ENCODE assay signal across 11 cellular contexts in genomic region chr2:232300894-232301387, GRCh38.
DNase-seq lines count a peak whose midpoint lies in the region; ATAC-seq and TF ChIP-seq lines count a peak whose summit lies in the region.
"Had no signal": no experiment of that assay in that cellular context is flagged by ENCODE, and none has a peak within 500 bp of the region (broad histone marks: within the 10 kb centered on the region; RNA-seq: fewer than 3 reads in every experiment).

No MANE protein-coding gene starts in this region.

- no peak overlapping the region for H3K4me3 Mint-ChIP-seq in activated CD4-positive, alpha-beta memory T cell treated with anti-CD3 and anti-CD28 coated beads for 36 hours

- no peaks in the 10 kb centered on the region for H3K27me3 ChIP-seq in tibial nerve

- H3K36me3 ChIP-seq in tibial nerve: peaks cover 0 to 81% (median 6%) of the 10 kb centered on the region in 3 donors

- ATAC-seq in left colon (peak; percentile 95), GM18861 (IDR thresholded peaks at IDR 0.05; ENCODE audit: unreplicated experiment) (no peak), GM21723 (IDR thresholded peaks at IDR 0.05; ENCODE audit: unreplicated experiment) (no peak)

- 78 to 86% methylated on average over 6 of the region's 6 CpGs for WGBS in tibial nerve, 2 donors

- peak; percentile 10 for DNase-seq in CD1c-positive myeloid dendritic cell (ENCODE audit: extremely low spot score)
- peak; percentile 88 for DNase-seq in HT-29 (ENCODE audit: low spot score)
- peak; percentile 14 for DNase-seq in amniotic epithelial cell (ENCODE audit: low read depth)
- no peak for DNase-seq in left colon
- no peak for DNase-seq in tibial nerve (ENCODE audit: low spot score in 2 of 2)
- DNase-seq in activated CD4-positive, alpha-beta memory T cell treated with anti-CD3 and anti-CD28 coated beads for 36 hours: no peak
- DNase-seq: activated CD8-positive, alpha-beta memory T cell treated with anti-CD3 and anti-CD28 coated beads for 24 hours; anterior cingulate cortex; NCI-H526 had no signal

- H3K27ac ChIP-seq in tibial nerve: no peak overlapping the region

- no peak overlapping the region for H3K27ac Mint-ChIP-seq in activated CD4-positive, alpha-beta memory T cell treated with anti-CD3 and anti-CD28 coated beads for 36 hours

- H3K36me3 Mint-ChIP-seq in activated CD4-positive, alpha-beta memory T cell treated with anti-CD3 and anti-CD28 coated beads for 36 hours: peaks cover 6% of the 10 kb centered on the region

- no peak for TF ChIP-seq CTCF in tibial nerve (IDR thresholded peaks at IDR 0.05)

- no peaks in the 10 kb centered on the region for H3K4me1 Mint-ChIP-seq in activated CD4-positive, alpha-beta memory T cell treated with anti-CD3 and anti-CD28 coated beads for 36 hours (ENCODE audit: low read depth)

- H3K27me3 Mint-ChIP-seq in activated CD4-positive, alpha-beta memory T cell treated with anti-CD3 and anti-CD28 coated beads for 36 hours: no peaks in the 10 kb centered on the region

- TF ChIP-seq EP300 in tibial nerve (IDR thresholded peaks at IDR 0.05): no peak

- TF ChIP-seq POLR2A in tibial nerve (IDR thresholded peaks at IDR 0.05): no peak

- intact Hi-C loops in left colon (cut with DNase I, micrococcal nuclease): no loop called here
- intact Hi-C loops in activated CD4-positive, alpha-beta memory T cell treated with anti-CD3 and anti-CD28 coated beads for 36 hours (cut with micrococcal nuclease): no loop called here

- peaks cover 0 to 9% (median 0%) of the 10 kb centered on the region in 4 donors for H3K9me3 ChIP-seq in tibial nerve

- CTCF ChIA-PET in activated CD4-positive, alpha-beta memory T cell treated with anti-CD3 and anti-CD28 coated beads for 36 hours (lab: Charles Lee): interaction anchor here (1.3 kb wide), 1 partner anchor 8 kb away, joined by 3 read pairs; no protein-coding TSS in a partner anchor

- H3K4me1 ChIP-seq in tibial nerve: no peaks in the 10 kb centered on the region

- POLR2A ChIA-PET in activated CD4-positive, alpha-beta memory T cell treated with anti-CD3 and anti-CD28 coated beads for 36 hours (lab: Charles Lee): no interaction called here

- no peak overlapping the region for H3K4me3 ChIP-seq in tibial nerve

- peaks cover 2% of the 10 kb centered on the region for H3K9me3 Mint-ChIP-seq in activated CD4-positive, alpha-beta memory T cell treated with anti-CD3 and anti-CD28 coated beads for 36 hours

Comparison
In these comparisons a context has a peak if more than half of its experiments do, and no peak if none do; other contexts are left out.
1. DNase-seq: peak in CD1c-positive myeloid dendritic cell (single experiment), HT-29 (single experiment) and amniotic epithelial cell (single experiment); none in left colon (0 of 2), tibial nerve (0 of 2) and activated CD4-positive, alpha-beta memory T cell treated with anti-CD3 and anti-CD28 coated beads for 36 hours (single experiment).